ENCODE assay signal across 14 cellular contexts in the genomic region with DNA sequence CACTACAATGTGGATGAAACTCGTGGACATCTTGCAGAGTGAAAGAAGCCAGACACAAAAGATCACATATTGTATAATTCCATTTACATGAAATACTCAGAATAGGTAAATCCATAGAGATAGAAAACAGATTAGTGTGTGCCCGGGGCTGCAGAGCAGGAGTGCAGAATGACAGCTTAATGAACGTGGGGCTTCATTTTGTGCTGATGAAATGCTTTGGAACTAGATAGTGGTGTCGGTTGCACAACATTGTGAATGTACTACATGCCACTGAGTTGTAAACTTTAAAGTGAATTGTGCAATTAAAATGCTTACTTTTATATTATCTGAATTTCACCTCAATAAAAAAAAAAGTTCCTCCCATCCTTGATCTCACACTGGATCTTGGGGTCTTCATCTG. TPM values are rescaled to one million over a fixed set of nuclear protein-coding genes. Genes with fewer than 3 reads are reported as not detected.
DNase-seq lines count a peak whose midpoint lies in the region; ATAC-seq, FAIRE-seq and TF ChIP-seq lines count a peak whose summit lies in the region.
"Had no signal": no experiment of that assay in that cellular context is flagged by ENCODE, and none has a peak within 500 bp of the region (broad histone marks: within the 10 kb centered on the region; RNA-seq: fewer than 3 reads in every experiment).

No MANE protein-coding gene starts in this region.

- H3K36me3 ChIP-seq in HepG2 (replicated peaks in 1 of 2; ENCODE audit: control insufficient read depth in 1 of 2, insufficient read depth in 2 of 2, low read length in 2 of 2) (no peaks in the 10 kb centered on the region), right lobe of liver (no peaks in the 10 kb centered on the region), K562 (ENCODE audit: control insufficient read depth, insufficient read depth, low read length) (no peaks in the 10 kb centered on the region), trophoblast cell (ENCODE audit: control insufficient read depth in 1 of 2, insufficient read depth in 2 of 2, low read length in 2 of 2) (no peaks in the 10 kb centered on the region), pancreas (no peaks in the 10 kb centered on the region)
- H3K36me3 ChIP-seq: HAP-1 had no signal

- H3K79me2 ChIP-seq in HepG2 (ENCODE audit: insufficient read depth, low read length) (no peaks in the 10 kb centered on the region), K562 (ENCODE audit: control insufficient read depth, insufficient read depth, low read length) (no peaks in the 10 kb centered on the region), trophoblast cell (ENCODE audit: control insufficient read depth, insufficient read depth, low read length, poor library complexity) (no peaks in the 10 kb centered on the region)

- H3K27me3 ChIP-seq in HepG2 (ENCODE audit: control insufficient read depth in 1 of 2, insufficient read depth in 2 of 2, low read length in 2 of 2) (peaks cover 0 to 8% of the 10 kb centered on the region in 2 experiments; a peak in 2 of 5 replicates), right lobe of liver (no peaks in the 10 kb centered on the region), K562 (ENCODE audit: control insufficient read depth in 2 of 2, insufficient read depth in 2 of 2, low read length in 2 of 2) (peaks cover 3 to 34% of the 10 kb centered on the region in 2 experiments; a peak in 4 of 5 replicates), trophoblast cell (ENCODE audit: insufficient read depth, low read length) (no peaks in the 10 kb centered on the region), pancreas (no peaks in the 10 kb centered on the region)

- TF ChIP-seq CTCF in HepG2 (CRISPR knock-in tag; IDR thresholded peaks at IDR 0.05) (no peak), right lobe of liver (IDR thresholded peaks at IDR 0.05) (no peak), K562 (IDR thresholded peaks at IDR 0.05 in 2 of 3, conservative IDR thresholded peaks at IDR 0.05 in 1 of 3; ENCODE audit: insufficient read depth in 2 of 3, low read depth in 1 of 3, low read length in 3 of 3) (no peak), pancreas (IDR thresholded peaks at IDR 0.05) (no peak)

- POLR2A ChIA-PET in HepG2 (lab: Yijun Ruan, JAX) = no interaction called here
- POLR2A ChIA-PET in K562 (lab: Yijun Ruan, JAX) = no interaction called here

- H3K79me1 ChIP-seq in trophoblast cell (ENCODE audit: low read length) = no peaks in the 10 kb centered on the region

- H3K9ac ChIP-seq in HepG2 (ENCODE audit: insufficient read depth, low read depth, low read length) (no peak overlapping the region), K562 (ENCODE audit: insufficient read depth in 1 of 2, low read depth in 2 of 2, low read length in 2 of 2) (no peak overlapping the region), trophoblast cell (ENCODE audit: low read length) (no peak overlapping the region)
- H3K9ac ChIP-seq: BLaER1 treated with 17β-estradiol and CSF1 and Interleukin-3, amounts not matched to agents 10 nM and 100 nM; GM23248 had no signal

- TF ChIP-seq RAD21 in HepG2 (CRISPR knock-in tag; IDR thresholded peaks at IDR 0.05) = no peak
- no peak for TF ChIP-seq RAD21 in K562 (CRISPR knock-in tag; conservative IDR thresholded peaks at IDR 0.05 in 1 of 2, IDR thresholded peaks at IDR 0.05 in 1 of 2)

- H3K23ac ChIP-seq in trophoblast cell (ENCODE audit: low read length) = no peak overlapping the region

- H3K4me3 ChIP-seq in HepG2 (replicated peaks in 1 of 3; ENCODE audit: insufficient read depth in 1 of 3, low read depth in 2 of 3, low read length in 3 of 3) = no peak overlapping the region
- H3K4me3 ChIP-seq in right lobe of liver = no peak overlapping the region
- H3K4me3 ChIP-seq in K562 = no peak overlapping the region
- no peak overlapping the region for H3K4me3 ChIP-seq in trophoblast cell (ENCODE audit: low read depth, low read length)
- no peak overlapping the region for H3K4me3 ChIP-seq in pancreas
- H3K4me3 ChIP-seq: BLaER1 treated with 17β-estradiol and CSF1 and Interleukin-3, amounts not matched to agents 10 nM and 100 nM; GM23248; HAP-1 had no signal

- no peak overlapping the region for H2AFZ ChIP-seq in HepG2 (ENCODE audit: low read length)
- no peak overlapping the region for H2AFZ ChIP-seq in K562 (ENCODE audit: low read depth, low read length)
- H2AFZ ChIP-seq in trophoblast cell (ENCODE audit: insufficient read depth, low read length, poor library complexity) = no peak overlapping the region
- H2AFZ ChIP-seq: GM23248 had no signal

- in situ Hi-C loops in HepG2 (cut with HindIII; ENCODE audit: extremely low pct_ligation_motif_present, low pct_unique_long_range_greater_than_20kb) = no loop called here
- in situ Hi-C loops in K562 (cut with MboI) = no loop called here

- no peak for TF ChIP-seq EP300 in HepG2 (IDR thresholded peaks at IDR 0.05; ENCODE audit: low read depth in 2 of 2, low read length in 2 of 2)
- no peak for TF ChIP-seq EP300 in HepG2 (CRISPR knock-in tag; IDR thresholded peaks at IDR 0.05; ENCODE audit: borderline replicate concordance)
- TF ChIP-seq EP300 in K562 (IDR thresholded peaks at IDR 0.05; ENCODE audit: low read length) = no peak

- TF ChIP-seq POLR2A in HepG2 (IDR thresholded peaks at IDR 0.05; ENCODE audit: insufficient read depth in 1 of 2, low read depth in 2 of 2, low read length in 2 of 2) (no peak), right lobe of liver (IDR thresholded peaks at IDR 0.05) (no peak), K562 (conservative IDR thresholded peaks at IDR 0.05) (no peak)

- CTCF ChIA-PET in HepG2 (lab: Yijun Ruan, JAX; ENCODE audit: low intra/inter-chr PET ratio, low total read pairs) (no interaction called here), K562 (lab: Yijun Ruan, JAX; ENCODE audit: low intra/inter-chr PET ratio) (no interaction called here)

- BruUV-seq in HepG2 (replicated peaks; lab: Mats Ljungman, UMichigan) = no TSS peak
- no TSS peak for BruUV-seq in K562 (replicated peaks; lab: Mats Ljungman, UMichigan)

- H3K14ac ChIP-seq in trophoblast cell (ENCODE audit: low read length) = no peak overlapping the region

- WGBS in HepG2 (ENCODE audit: low lambda C conversion rate) = 19% methylated on average over 4 of the region's 4 CpGs
- WGBS in right lobe of liver (ENCODE audit: insufficient coverage, low coverage, low lambda C conversion rate, missing lambda C conversion rate) = 43% methylated on average over 4 of the region's 4 CpGs
- 1% methylated on average over 4 of the region's 4 CpGs for WGBS in K562 (ENCODE audit: insufficient coverage, low coverage, missing lambda C conversion rate)
- no CpG with 5 or more reads among the region's 4 CpGs for WGBS in trophoblast cell (ENCODE audit: extremely low coverage, insufficient coverage, insufficient read length)
- WGBS in pancreas, 2 donors = 66 to 71% methylated on average over 4 of the region's 4 CpGs

- no peak overlapping the region for H2BK120ac ChIP-seq in trophoblast cell (ENCODE audit: insufficient read depth, low read length, poor library complexity)

- DNase-seq in HepG2 (ENCODE audit: low spot score) (no peak), right lobe of liver (no peak), K562 (ENCODE audit: extremely low read depth in 1 of 4, low spot score in 3 of 4) (no peak), trophoblast cell (peak; percentile 42 to 68), pancreas (no peak)
- no peak for DNase-seq in activated T-cell treated with anti-CD3 and anti-CD28 coated beads, Interleukin-2, amount 50 U/mL, for 1 hour
- DNase-seq: Caco-2, GM23248 had no signal

- H4K8ac ChIP-seq in trophoblast cell (ENCODE audit: low read depth, low read length) = no peak overlapping the region

- no peak overlapping the region for H2AK5ac ChIP-seq in trophoblast cell (ENCODE audit: low read length)

- no peak overlapping the region for H2BK5ac ChIP-seq in trophoblast cell (ENCODE audit: low read depth, low read length, poor library complexity)

- peaks cover 10% of the 10 kb centered on the region for H3K4me1 ChIP-seq in HepG2 (ENCODE audit: insufficient read depth, low read length)
- no peaks in the 10 kb centered on the region for H3K4me1 ChIP-seq in right lobe of liver
- no peaks in the 10 kb centered on the region for H3K4me1 ChIP-seq in K562 (replicated peaks in 1 of 2; ENCODE audit: control insufficient read depth in 2 of 2, insufficient read depth in 2 of 2, low read length in 2 of 2)
- H3K4me1 ChIP-seq in trophoblast cell (ENCODE audit: control insufficient read depth in 1 of 2, insufficient read depth in 2 of 2, low read length in 2 of 2) = no peaks in the 10 kb centered on the region
- no peaks in the 10 kb centered on the region for H3K4me1 ChIP-seq in pancreas
- H3K4me1 ChIP-seq: Caco-2, HAP-1 had no signal

- no peak overlapping the region for H3K4me2 ChIP-seq in HepG2 (ENCODE audit: low read depth, low read length)
- no peak overlapping the region for H3K4me2 ChIP-seq in K562 (ENCODE audit: insufficient read depth, low read length)
- no peak overlapping the region for H3K4me2 ChIP-seq in trophoblast cell (ENCODE audit: low read length)
- H3K4me2 ChIP-seq: BLaER1 treated with 17β-estradiol and CSF1 and Interleukin-3, amounts not matched to agents 10 nM and 100 nM had no signal

- H2BK12ac ChIP-seq in trophoblast cell (ENCODE audit: low read length) = no peak overlapping the region

- no peaks in the 10 kb centered on the region for H3K9me1 ChIP-seq in K562 (ENCODE audit: control insufficient read depth, insufficient read depth, low read length)

- no peak overlapping the region for H3K4ac ChIP-seq in trophoblast cell (ENCODE audit: low read depth, low read length)

- ATAC-seq in HepG2 (no peak), right lobe of liver (no peak), K562 (no peak), pancreas (no peak)

- FAIRE-seq in HepG2 (lab: Jason Lieb, UNC) (no peak), K562 (lab: Jason Lieb, UNC) (no peak), pancreas (lab: Jason Lieb, UNC) (no peak)
- FAIRE-seq: D721Med, G401.6, GM12891 had no signal

- intact Hi-C loops in HepG2 (cut with micrococcal nuclease; ENCODE audit: unreplicated experiment) = no loop called here
- intact Hi-C loops in right lobe of liver (cut with DNase I) = no loop called here
- intact Hi-C loops in K562 (cut with micrococcal nuclease) = no loop called here
- intact Hi-C loops in pancreas (cut with DNase I) = no loop called here

- no peak overlapping the region for H4K12ac ChIP-seq in trophoblast cell (ENCODE audit: low read depth, low read length)

- H4K20me1 ChIP-seq in HepG2 (ENCODE audit: insufficient read depth, low read length) = no peaks in the 10 kb centered on the region
- no peaks in the 10 kb centered on the region for H4K20me1 ChIP-seq in K562 (replicated peaks; ENCODE audit: control insufficient read depth, insufficient read depth, low read length)
- H4K20me1 ChIP-seq: BLaER1 treated with 17β-estradiol and CSF1 and Interleukin-3, amounts not matched to agents 10 nM and 100 nM had no signal

- H3K18ac ChIP-seq in trophoblast cell (ENCODE audit: low read length) = no peak overlapping the region

- H3K9me3 ChIP-seq in HepG2 (ENCODE audit: low read length) = peaks cover 12% of the 10 kb centered on the region; the same call in 1 of the 2 replicates
- no peaks in the 10 kb centered on the region for H3K9me3 ChIP-seq in right lobe of liver
- no peaks in the 10 kb centered on the region for H3K9me3 ChIP-seq in K562 (replicated peaks; ENCODE audit: control insufficient read depth, insufficient read depth, low read depth, low read length)
- peaks cover 2% of the 10 kb centered on the region for H3K9me3 ChIP-seq in trophoblast cell (ENCODE audit: insufficient read depth, low read depth, low read length)
- no peaks in the 10 kb centered on the region for H3K9me3 ChIP-seq in pancreas
- H3K9me3 ChIP-seq: HAP-1 had no signal

- no peak overlapping the region for H4K91ac ChIP-seq in trophoblast cell (ENCODE audit: low read depth, low read length)

- H3K27ac ChIP-seq in HepG2 (ENCODE audit: extremely low read length, insufficient read depth, low read length) = no peak overlapping the region
- no peak overlapping the region for H3K27ac ChIP-seq in right lobe of liver
- H3K27ac ChIP-seq in K562 (ENCODE audit: extremely low read depth, low read depth, low read length) = no peak overlapping the region
- no peak overlapping the region for H3K27ac ChIP-seq in trophoblast cell (ENCODE audit: low read depth, low read length)
- H3K27ac ChIP-seq in pancreas = no peak overlapping the region
- H3K27ac ChIP-seq: BLaER1 treated with 17β-estradiol and CSF1 and Interleukin-3, amounts not matched to agents 10 nM and 100 nM; GM23248; HL-60 had no signal

RNA-seq across cellular contexts. Expression of gene CARD11, which starts 31.8 kb away (rescaled TPM):
- not detected in 2 replicates for total RNA-seq in HepG2 (2016; rRNA removed; fragmentation: Illumina TruSeq; extraction: Trizol)
- total RNA-seq in HepG2 (2016; cell fraction: cytosol; rRNA removed; fragmentation: Illumina TruSeq; extraction: Trizol; ENCODE audit: low read depth) = not detected in 2 replicates
- total RNA-seq in HepG2 (2016; cell fraction: insoluble cytoplasmic fraction; rRNA removed; fragmentation: Illumina TruSeq; extraction: Trizol) = not detected in 2 replicates
- total RNA-seq in HepG2 (2016; cell fraction: membrane; rRNA removed; fragmentation: Illumina TruSeq; extraction: Trizol) = not detected in 2 replicates
- total RNA-seq in HepG2 (2016; cell fraction: nucleus; rRNA removed; fragmentation: Illumina TruSeq; extraction: Trizol) = not detected in 2 replicates
- polyA plus RNA-seq in HepG2 (2011; rRNA removed) = 0.04 and 0.05 TPM in 2 replicates
- polyA plus RNA-seq in HepG2 (2011; cell fraction: cytosol; rRNA removed) = 0.05 and 0.07 TPM in 2 replicates
- polyA plus RNA-seq in HepG2 (2011; cell fraction: nucleus; rRNA removed) = 0.12 and 0.40 TPM in 2 replicates
- 0.13 and 0.21 TPM in 2 replicates for polyA plus RNA-seq in HepG2 (2012)
- polyA plus RNA-seq in HepG2 (2016; cell fraction: cytosol; fragmentation: Illumina TruSeq; extraction: Trizol; ENCODE audit: low read depth) = not detected in 2 replicates
- polyA plus RNA-seq in HepG2 (2016; cell fraction: insoluble cytoplasmic fraction; fragmentation: Illumina TruSeq; extraction: Trizol; ENCODE audit: low read depth) = not detected in 2 replicates
- polyA plus RNA-seq in HepG2 (2016; cell fraction: membrane; fragmentation: Illumina TruSeq; extraction: Trizol; ENCODE audit: low read depth) = not detected in 2 replicates
- not detected in 2 replicates for polyA plus RNA-seq in HepG2 (2016; cell fraction: nucleus; fragmentation: Illumina TruSeq; extraction: Trizol; ENCODE audit: insufficient read depth, low read depth)
- polyA minus RNA-seq in HepG2 (2011; rRNA and poly(A)+ RNA removed; ENCODE audit: low replicate concordance) = 0.26 TPM in 1 of 2 replicates, not detected in the other
- polyA minus RNA-seq in HepG2 (2011; cell fraction: cytosol; rRNA and poly(A)+ RNA removed) = not detected in 2 replicates
- 0.13 TPM in 1 of 2 replicates, not detected in the other for polyA minus RNA-seq in HepG2 (2011; cell fraction: nucleus; rRNA and poly(A)+ RNA removed)
- total RNA-seq in right lobe of liver = under 1 TPM; 0.37 to 0.90 (median 0.50) TPM
- 18.0 and 32.5 TPM in 2 replicates for total RNA-seq in K562 (2011; cell fraction: chromatin; rRNA removed; ENCODE audit: low replicate concordance)
- total RNA-seq in K562 (2011; cell fraction: nucleolus; rRNA removed) = 12.6 and 18.2 TPM in 2 replicates
- 11.1 and 11.9 TPM in 2 replicates for total RNA-seq in K562 (2011; cell fraction: nucleoplasm; rRNA removed)
- total RNA-seq in K562 (2014; rRNA removed) = 5.7 and 6.4 TPM in 2 replicates
- total RNA-seq in K562 (2014; rRNA removed; fragmentation: Illumina TruSeq; extraction: Trizol) = 2.4 and 3.1 TPM in 2 replicates
- 4.2 and 4.4 TPM in 2 replicates for total RNA-seq in K562 (2015; rRNA removed; fragmentation: Illumina TruSeq; extraction: Trizol)
- 11.4 and 12.8 TPM in 2 replicates for total RNA-seq in K562 (2021)
- 3.0 and 6.2 TPM in 2 replicates for polyA plus RNA-seq in K562 (2011; rRNA removed)
- polyA plus RNA-seq in K562 (2011; cell fraction: cytosol; rRNA removed) = 2.5 and 11.6 TPM in 2 replicates
- polyA plus RNA-seq in K562 (2011; cell fraction: nucleus; rRNA removed) = 7.6 and 26.3 TPM in 2 replicates
- 10.0 and 16.6 TPM in 2 replicates for polyA plus RNA-seq in K562 (2012)
- 7.6 and 8.9 TPM in 2 replicates for polyA plus RNA-seq in K562 (2014; fragmentation: Illumina TruSeq; extraction: Trizol)
- under 1 TPM; 0.07 to 0.15 TPM for polyA plus RNA-seq in K562 (2014; fragmentation: Nextera tagmentation; extraction: Ambion mirVana)
- polyA plus RNA-seq in K562 (2014; rRNA removed) = 8.3 and 10.2 TPM in 2 replicates
- 5.5 and 17.0 TPM in 2 replicates for polyA minus RNA-seq in K562 (2011; rRNA and poly(A)+ RNA removed)
- 3.8 and 5.0 TPM in 2 replicates for polyA minus RNA-seq in K562 (2011; cell fraction: cytosol; rRNA and poly(A)+ RNA removed)
- polyA minus RNA-seq in K562 (2011; cell fraction: nucleus; rRNA and poly(A)+ RNA removed) = 3.2 and 9.3 TPM in 2 replicates
- 2.4 and 2.7 TPM in 2 replicates for polyA plus RNA-seq in trophoblast cell (2013)
- total RNA-seq in pancreas = 1 to 10 TPM in 4 of 6 donors, under 1 TPM in 2; 0.31 to 6.2 (median 1.2) TPM
- polyA plus RNA-seq in pancreas = 1 to 10 TPM; 1.9 to 2.2 TPM
- total RNA-seq: GM23248 had no signal
- polyA plus RNA-seq: GM23248 had no signal

Comparison
In these comparisons a context has a peak if more than half of its experiments do, and no peak if none do; other contexts are left out.
1. DNase-seq: peak in trophoblast cell (2 of 2); none in HepG2 (single experiment), right lobe of liver (0 of 3), K562 (0 of 4), activated T-cell treated with anti-CD3 and anti-CD28 coated beads, Interleukin-2, amount 50 U/mL, for 1 hour (single experiment) and pancreas (0 of 6).
2. Of the 241 proteins assayed by ChIP-seq in both HepG2 and K562: peak only in HepG2: CEBPB; only in K562: none; in both: none; in neither: 239; mixed calls (peak in some experiments, not most) for 1.